ENCODE assay signal across 8 cellular contexts in genomic region chr6:11537229-11538048, GRCh38. TPM values are rescaled to one million over a fixed set of nuclear protein-coding genes. Genes with fewer than 3 reads are reported as not detected.
A peak's percentile ranks its signal among the peaks of the same experiment; 100 is the strongest.
DNase-seq lines count a peak whose midpoint lies in the region; ATAC-seq and TF ChIP-seq lines count a peak whose summit lies in the region.

TSS of gene TMEM170B (plus strand) at chr6:11537749. CDS start at chr6:11538278, 529 bp downstream.

- no peaks in the 10 kb centered on the region for H4K20me1 ChIP-seq in mammary epithelial cell (ENCODE audit: insufficient read depth, low read length)

- no peaks in the 10 kb centered on the region for H3K79me2 ChIP-seq in mammary epithelial cell (ENCODE audit: insufficient read depth, low read length)

- H3K4me2 ChIP-seq in mammary epithelial cell (ENCODE audit: insufficient read depth, low read depth, low read length): peak within 1 kb of the TSS; percentile 93

- TF ChIP-seq POLR2A in spleen (IDR thresholded peaks at IDR 0.05): peak in 1 of 3 donors; percentile 67

- no peak within 1 kb of the TSS for H3K9ac ChIP-seq in mammary epithelial cell (ENCODE audit: insufficient read depth, low read length)

- H3K27me3 ChIP-seq in mammary epithelial cell (ENCODE audit: insufficient read depth, low read length) (peaks cover 20% of the 10 kb centered on the region), spleen (replicated peaks in 1 of 7) (no peaks in the 10 kb centered on the region)

- peak; percentile 97 for ATAC-seq in GM18909 (IDR thresholded peaks at IDR 0.05; ENCODE audit: poor library complexity, unreplicated experiment)
- peak; percentile 96 for ATAC-seq in HG03159 (IDR thresholded peaks at IDR 0.05; ENCODE audit: unreplicated experiment)

- dilution Hi-C loops in mammary epithelial cell (cut with HindIII; ENCODE audit: low sequenced_read_pairs): no loop called here

- peaks cover 15% of the 10 kb centered on the region for H3K4me1 ChIP-seq in mammary epithelial cell (ENCODE audit: insufficient read depth, low read length)
- peaks cover 7 to 54% (median 24%) of the 10 kb centered on the region in 6 donors for H3K4me1 ChIP-seq in spleen

- peak within 1 kb of the TSS; percentile 90 for H2AFZ ChIP-seq in mammary epithelial cell (ENCODE audit: low read depth, low read length)

- H3K36me3 ChIP-seq in mammary epithelial cell (ENCODE audit: insufficient read depth, low read length) (no peaks in the 10 kb centered on the region), spleen (no peaks in the 10 kb centered on the region)

- CTCF ChIA-PET in mammary epithelial cell (lab: Charles Lee; ENCODE audit: low non-redundant PET): no interaction called here

- DNase-seq in AG08396 (ENCODE audit: low spot score): peak; percentile 96
- peak; percentile 92 for DNase-seq in NCI-H2196 treated with DMSO at 0.1 percent for 48 hours (lab: John Stamatoyannopoulos, UW; ENCODE audit: unreplicated experiment)
- peak; percentile 62 for DNase-seq in mammary epithelial cell
- DNase-seq in inferior parietal cortex (ENCODE audit: extremely low spot score): peak; percentile 93
- DNase-seq in spleen: peak; percentile 99

- H3K27ac ChIP-seq in mammary epithelial cell (ENCODE audit: insufficient read depth, low read depth, low read length) (no peak within 1 kb of the TSS), spleen (peak within 1 kb of the TSS; percentile 74 to 99 (median 92))

- WGBS in mammary epithelial cell (ENCODE audit: low coverage, missing lambda C conversion rate): 0% methylated on average over 13 of the region's 110 CpGs
- WGBS in spleen, 5 donors: 0 to 1% (median 1%) methylated on average over 59 to 110 of the region's 110 CpGs

- no peaks in the 10 kb centered on the region for H3K9me3 ChIP-seq in mammary epithelial cell (replicated peaks; ENCODE audit: insufficient read depth, low read length)
- H3K9me3 ChIP-seq in spleen: no peaks in the 10 kb centered on the region

- intact Hi-C loops in mammary epithelial cell (cut with micrococcal nuclease): no loop called here
- intact Hi-C loops in spleen (cut with DNase I; ENCODE audit: low total_unique reads): no loop called here

- peak within 1 kb of the TSS; percentile 66 for H3K4me3 ChIP-seq in WI38 (ENCODE audit: low read depth, low read length)
- peak within 1 kb of the TSS; percentile 62 to 67 (median 65) for H3K4me3 ChIP-seq in mammary epithelial cell (replicated peaks in 1 of 3; ENCODE audit: insufficient read depth in 1 of 3, low read depth in 2 of 3, low read length in 3 of 3)
- H3K4me3 ChIP-seq in spleen: peak within 1 kb of the TSS; percentile 70 to 98 (median 92)

- in situ Hi-C loops in mammary epithelial cell (cut with MboI; ENCODE audit: low sequenced_read_pairs in 2 of 2): no loop called here

- BruUV-seq in mammary epithelial cell (replicated peaks; lab: Mats Ljungman, UMichigan): no TSS peak

- TF ChIP-seq CTCF in WI38 (IDR thresholded peaks at IDR 0.05; ENCODE audit: low read depth, low read length): no peak
- no peak for TF ChIP-seq CTCF in mammary epithelial cell (conservative IDR thresholded peaks at IDR 0.05 in 1 of 2, IDR thresholded peaks at IDR 0.05 in 1 of 2; ENCODE audit: extremely low read depth in 1 of 2, insufficient read depth in 1 of 2, low read depth in 1 of 2, low read length in 2 of 2)
- peak in 3 of 11 experiments; percentile 21 to 29 (median 23) for TF ChIP-seq CTCF in spleen (IDR thresholded peaks at IDR 0.05 in 8 of 11, conservative IDR thresholded peaks at IDR 0.05 in 3 of 11)

RNA-seq across cellular contexts. Expression of gene TMEM170B, which starts in this region (rescaled TPM):
- total RNA-seq in mammary epithelial cell (under 1 TPM; 0.12 to 0.83 TPM), spleen (10 to 100 TPM in 2 of 7 donors, 1 to 10 TPM in 5; 6.7 to 19.8 (median 9.2) TPM)
- polyA plus RNA-seq in mammary epithelial cell (0.01 TPM), spleen (1 to 10 TPM; 1.2 to 2.4 (median 1.4) TPM)
- polyA minus RNA-seq in mammary epithelial cell: 1.1 TPM

Comparison
In these comparisons a context has a peak if more than half of its experiments do, and no peak if none do; other contexts are left out.
1. RNA of gene TMEM170B (total RNA-seq): 6.7 to 19.8 TPM in spleen; 0.12 to 0.83 TPM in mammary epithelial cell; every median in the first group is over 4 times any median in the second.
2. Peak in every context shown above with its lines, with median percentiles within 50 percentile points of each other: DNase-seq and H3K4me3 ChIP-seq.